Comparison of ENCODE assay signal across 24 cellular contexts in the genomic region with DNA sequence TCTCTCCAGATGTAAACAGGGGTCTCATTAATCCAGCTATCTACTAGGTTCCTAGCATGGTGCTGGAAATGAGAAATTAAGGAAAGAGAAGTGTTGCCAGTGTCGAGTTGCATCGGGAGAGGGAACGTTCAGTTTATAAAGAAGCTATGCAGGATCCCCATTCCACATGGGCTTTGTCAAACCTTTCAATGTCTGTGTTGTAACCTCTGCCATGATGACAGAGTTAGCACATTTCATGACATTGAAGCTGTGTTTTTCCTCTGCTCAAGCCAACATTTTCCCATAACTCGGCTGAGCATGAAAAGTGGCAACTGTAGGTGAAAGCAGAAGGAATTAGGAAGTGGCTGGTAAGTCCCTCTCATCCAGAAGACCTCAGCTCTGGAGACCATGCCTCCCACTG.
DNase-seq lines count a peak whose midpoint lies in the region; ATAC-seq and TF ChIP-seq lines count a peak whose summit lies in the region.
"Had no signal": no experiment of that assay in that cellular context is flagged by ENCODE, and none has a peak within 500 bp of the region (broad histone marks: within the 10 kb centered on the region; RNA-seq: fewer than 3 reads in every experiment).

No MANE protein-coding gene starts in this region.

- TF ChIP-seq CTCF in Peyer's patch (IDR thresholded peaks at IDR 0.05) = no peak
- TF ChIP-seq CTCF in endothelial cell (IDR thresholded peaks at IDR 0.05; ENCODE audit: unreplicated experiment) = no peak
- no peak for TF ChIP-seq CTCF in mesothelial cell of epicardium (IDR thresholded peaks at IDR 0.05; ENCODE audit: unreplicated experiment)
- TF ChIP-seq CTCF in type B pancreatic cell (conservative IDR thresholded peaks at IDR 0.05) = no peak
- no peak for TF ChIP-seq CTCF in CD4-positive, alpha-beta T cell (IDR thresholded peaks at IDR 0.05)
- no peak for TF ChIP-seq CTCF in vagina (IDR thresholded peaks at IDR 0.05)

- H3K9me3 Mint-ChIP-seq in endothelial cell (ENCODE audit: unreplicated experiment) (no peaks in the 10 kb centered on the region), mesothelial cell of epicardium (no peaks in the 10 kb centered on the region), type B pancreatic cell (no peaks in the 10 kb centered on the region)
- H3K9me3 Mint-ChIP-seq in CD4-positive, alpha-beta T cell = no peaks in the 10 kb centered on the region
- H3K9me3 Mint-ChIP-seq: activated CD8-positive, alpha-beta T cell treated with anti-CD3 and anti-CD28 coated beads for 36 hours; CD8-positive, alpha-beta T cell; endodermal cell; memory B cell; naive B cell had no signal

- no peaks in the 10 kb centered on the region for H3K36me3 ChIP-seq in Peyer's patch
- H3K36me3 ChIP-seq in vagina = peaks cover 0 to 6% of the 10 kb centered on the region in 2 donors
- H3K36me3 ChIP-seq: MG63 had no signal

- H3K27ac Mint-ChIP-seq in endothelial cell (ENCODE audit: unreplicated experiment) (peak overlapping the region; percentile 68), mesothelial cell of epicardium (peak overlapping the region; percentile 84), type B pancreatic cell (no peak overlapping the region)
- no peak overlapping the region for H3K27ac Mint-ChIP-seq in CD4-positive, alpha-beta T cell
- H3K27ac Mint-ChIP-seq: activated CD8-positive, alpha-beta T cell treated with anti-CD3 and anti-CD28 coated beads for 36 hours; CD8-positive, alpha-beta T cell; endodermal cell; memory B cell; naive B cell had no signal

- H3K9me3 ChIP-seq in Peyer's patch (no peaks in the 10 kb centered on the region), vagina (no peaks in the 10 kb centered on the region)
- no peaks in the 10 kb centered on the region for H3K9me3 ChIP-seq in CD4-positive, alpha-beta T cell (ENCODE audit: control insufficient read depth, low read length)
- H3K9me3 ChIP-seq: MG63, SJCRH30 had no signal

- DNase-seq in Peyer's patch (no peak), endothelial cell (ENCODE audit: low spot score) (no peak), mesothelial cell of epicardium (ENCODE audit: low spot score in 2 of 2, unreplicated experiment in 2 of 2) (no peak), type B pancreatic cell (ENCODE audit: extremely low spot score, unreplicated experiment) (no peak), vagina (ENCODE audit: extremely low spot score in 2 of 2) (no peak)
- DNase-seq in CD4-positive, alpha-beta T cell = no peak
- DNase-seq in stimulated activated naive CD4-positive, alpha-beta T cell (lab: John Stamatoyannopoulos, UW) = no peak
- DNase-seq: activated CD4-positive, CD25-positive, alpha-beta regulatory T cell treated with anti-CD3 and anti-CD28 coated beads, Interleukin-2, amount 50 U/mL, for 72 hours; activated CD8-positive, alpha-beta T cell treated with anti-CD3 and anti-CD28 coated beads for 36 hours; activated gamma-delta T cell; CD8-positive, alpha-beta T cell; cortex of kidney; endodermal cell; glutamatergic neuron; MG63; naive B cell; NCI-H1417 treated with DMSO at 0.1 percent for 48 hours; NCI-H2107; NCI-H446; NCI-H82; OCI-M1; SJCRH30; stimulated activated CD4-positive, alpha-beta T cell treated with anti-CD3 and anti-CD28 coated beads, Interleukin-2, amount 100 ng/mL, for 24 hours had no signal

- TF ChIP-seq POLR2A in Peyer's patch (IDR thresholded peaks at IDR 0.05) (no peak), vagina (IDR thresholded peaks at IDR 0.05) (no peak)

- intact Hi-C loops in CD4-positive, alpha-beta T cell (cut with DNase I, micrococcal nuclease) = no loop called here
- intact Hi-C loops in vagina (cut with DNase I) = no loop called here

- H3K27me3 ChIP-seq in Peyer's patch (no peaks in the 10 kb centered on the region), vagina (no peaks in the 10 kb centered on the region)
- H3K27me3 ChIP-seq in CD4-positive, alpha-beta T cell (ENCODE audit: control insufficient read depth, insufficient read depth, low read length) = no peaks in the 10 kb centered on the region
- H3K27me3 ChIP-seq: MG63, SJCRH30 had no signal

- peak overlapping the region in 3 of 4 donors; percentile 34 to 85 (median 56) for H3K27ac ChIP-seq in Peyer's patch
- no peak overlapping the region for H3K27ac ChIP-seq in CD4-positive, alpha-beta T cell (ENCODE audit: low read depth, low read length)
- no peak overlapping the region for H3K27ac ChIP-seq in vagina
- H3K27ac ChIP-seq: SJCRH30 had no signal

- H3K4me1 Mint-ChIP-seq in endothelial cell (ENCODE audit: unreplicated experiment) (peaks cover 40% of the 10 kb centered on the region), mesothelial cell of epicardium (peaks cover 61% of the 10 kb centered on the region), type B pancreatic cell (ENCODE audit: unreplicated experiment) (peaks cover 54% of the 10 kb centered on the region)
- H3K4me1 Mint-ChIP-seq in CD4-positive, alpha-beta T cell (ENCODE audit: low read depth) = peaks cover 30% of the 10 kb centered on the region
- H3K4me1 Mint-ChIP-seq: memory B cell, naive B cell had no signal

- H3K27me3 Mint-ChIP-seq in endothelial cell (ENCODE audit: unreplicated experiment) (peaks cover 4% of the 10 kb centered on the region), mesothelial cell of epicardium (ENCODE audit: low read depth) (no peaks in the 10 kb centered on the region), type B pancreatic cell (no peaks in the 10 kb centered on the region)
- no peaks in the 10 kb centered on the region for H3K27me3 Mint-ChIP-seq in CD4-positive, alpha-beta T cell
- H3K27me3 Mint-ChIP-seq: activated CD8-positive, alpha-beta T cell treated with anti-CD3 and anti-CD28 coated beads for 36 hours had no signal

- H3K4me1 ChIP-seq in Peyer's patch = peaks cover 0 to 60% (median 2%) of the 10 kb centered on the region in 4 donors
- H3K4me1 ChIP-seq in vagina = peaks cover 64% of the 10 kb centered on the region
- H3K4me1 ChIP-seq: SJCRH30 had no signal

- CTCF ChIA-PET in CD4-positive, alpha-beta T cell (lab: Charles Lee) = interaction anchor here (0.6 to 1.5 kb wide), 2 partner anchors 34 to 42 kb away, joined by 3 read pairs; no protein-coding TSS in a partner anchor

- no peak overlapping the region for H3K4me3 Mint-ChIP-seq in endothelial cell (ENCODE audit: unreplicated experiment)
- no peak overlapping the region for H3K4me3 Mint-ChIP-seq in mesothelial cell of epicardium
- H3K4me3 Mint-ChIP-seq in type B pancreatic cell = peak overlapping the region; percentile 69
- H3K4me3 Mint-ChIP-seq in CD4-positive, alpha-beta T cell = no peak overlapping the region
- H3K4me3 Mint-ChIP-seq: activated CD8-positive, alpha-beta T cell treated with anti-CD3 and anti-CD28 coated beads for 36 hours; CD8-positive, alpha-beta T cell; endodermal cell; memory B cell; naive B cell had no signal

- POLR2A ChIA-PET in CD4-positive, alpha-beta T cell (lab: Charles Lee) = interaction anchor here (1.0 kb wide), 1 partner anchor 9 kb away, joined by 3 read pairs; no protein-coding TSS in a partner anchor

- H3K4me3 ChIP-seq in Peyer's patch (no peak overlapping the region), vagina (no peak overlapping the region)
- H3K4me3 ChIP-seq: MG63, SJCRH30 had no signal

- no peak for ATAC-seq in CD4-positive, alpha-beta T cell (ENCODE audit: poor library complexity)
- ATAC-seq: activated CD8-positive, alpha-beta T cell treated with anti-CD3 and anti-CD28 coated beads for 36 hours; CD8-positive, alpha-beta T cell had no signal

- H3K36me3 Mint-ChIP-seq in endothelial cell (ENCODE audit: low read depth, unreplicated experiment) (peaks cover 41% of the 10 kb centered on the region), mesothelial cell of epicardium (peaks cover 10% of the 10 kb centered on the region), type B pancreatic cell (peaks cover 22% of the 10 kb centered on the region)
- H3K36me3 Mint-ChIP-seq in CD4-positive, alpha-beta T cell (ENCODE audit: low read depth) = no peaks in the 10 kb centered on the region
- H3K36me3 Mint-ChIP-seq: CD8-positive, alpha-beta T cell; memory B cell; naive B cell had no signal

Comparison
In these comparisons a context has a peak if more than half of its experiments do, and no peak if none do; other contexts are left out.
1. H3K27ac ChIP-seq: peak in Peyer's patch (3 of 4); none in CD4-positive, alpha-beta T cell (single experiment) and vagina (single experiment).
2. H3K27ac Mint-ChIP-seq: peak in endothelial cell (single experiment) and mesothelial cell of epicardium (single experiment); none in type B pancreatic cell (single experiment) and CD4-positive, alpha-beta T cell (single experiment).